ENCODE assay signal across 1 cellular context in genomic region chr18:31134988-31135529, GRCh38.
TF ChIP-seq lines count a peak whose summit lies in the region.

No MANE protein-coding gene starts in this region.

TF ChIP-seq in GM12878, 131 proteins besides CTCF, POLR2A, EP300 and RAD21:
- TF ChIP-seq E4F1 (IDR thresholded peaks at IDR 0.05; ENCODE audit: borderline replicate concordance, partially characterized antibody) (no peak), IKZF1 (conservative IDR thresholded peaks at IDR 0.05) (no peak), SMAD5 (IDR thresholded peaks at IDR 0.05; ENCODE audit: low read depth) (no peak), RELA (IDR thresholded peaks at IDR 0.05; ENCODE audit: borderline replicate concordance, partially characterized antibody) (no peak), POLR2AphosphoS2 (IDR thresholded peaks at IDR 0.05; ENCODE audit: low read depth, low read length) (no peak), ZSCAN29 (IDR thresholded peaks at IDR 0.05) (no peak), GABPA (IDR thresholded peaks at IDR 0.05; ENCODE audit: low read depth) (no peak), E2F4 (IDR thresholded peaks at IDR 0.05; ENCODE audit: low read depth, low read length) (no peak), ATF2 (IDR thresholded peaks at IDR 0.05; ENCODE audit: low read length) (no peak), ZNF592 (IDR thresholded peaks at IDR 0.05) (no peak)
TF ChIP-seq in GM12878: peak in this region for 0.
